ENCODE assay signal across 8 cellular contexts in genomic region chr3:171646357-171647133, GRCh38.
DNase-seq lines count a peak whose midpoint lies in the region; ATAC-seq and TF ChIP-seq lines count a peak whose summit lies in the region.

No MANE protein-coding gene starts in this region.

- no peaks in the 10 kb centered on the region for H3F3A ChIP-seq in PC-3 (ENCODE audit: low read length, unreplicated experiment)

- TF ChIP-seq CTCF in PC-3 (conservative IDR thresholded peaks at IDR 0.05; ENCODE audit: low read depth, low read length) (peak; percentile 81), epithelial cell of proximal tubule (conservative IDR thresholded peaks at IDR 0.05; ENCODE audit: low read depth, low read length) (peak; percentile 62)

- peak overlapping the region; percentile 55 for H2AFZ ChIP-seq in PC-3 (ENCODE audit: low read length)

- ATAC-seq in PC-3 (peak; percentile 40), GM18867 (IDR thresholded peaks at IDR 0.05; ENCODE audit: unreplicated experiment) (no peak)
- ATAC-seq in naive thymus-derived CD4-positive, alpha-beta T cell: peak; percentile 40

- peaks cover 0 to 4% (median 0%) of the 10 kb centered on the region in 11 donors for H3K9me3 Mint-ChIP-seq in naive thymus-derived CD4-positive, alpha-beta T cell

- H3K9ac ChIP-seq in PC-3 (ENCODE audit: low read length): no peak overlapping the region

- POLR2A ChIA-PET in PC-3 (lab: Charles Lee; ENCODE audit: unreplicated experiment): no interaction called here
- POLR2A ChIA-PET in naive thymus-derived CD4-positive, alpha-beta T cell (lab: Charles Lee): no interaction called here

- H3K9me2 ChIP-seq in PC-3 (replicated peaks; ENCODE audit: low read length): no peaks in the 10 kb centered on the region

- H3K36me3 ChIP-seq in PC-3 (ENCODE audit: low read depth, low read length): no peaks in the 10 kb centered on the region
- no peaks in the 10 kb centered on the region for H3K36me3 ChIP-seq in naive thymus-derived CD4-positive, alpha-beta T cell (ENCODE audit: control insufficient read depth in 2 of 3, insufficient read depth in 3 of 3, low read length in 3 of 3)

- no peak overlapping the region for H3K27ac ChIP-seq in PC-3 (ENCODE audit: low read length)
- H3K27ac ChIP-seq in naive thymus-derived CD4-positive, alpha-beta T cell (ENCODE audit: low read depth, low read length): no peak overlapping the region

- intact Hi-C loops in PC-3 (cut with micrococcal nuclease): loop anchor here (1.0 to 5.0 kb wide), 6 partner anchors 126 to 831 kb away; no protein-coding TSS in a partner anchor
- intact Hi-C loops in naive thymus-derived CD4-positive, alpha-beta T cell (cut with micrococcal nuclease): loop anchor here (1.0 to 10.0 kb wide), 5 partner anchors 126 to 1021 kb away; no protein-coding TSS in a partner anchor

- no peaks in the 10 kb centered on the region for H3K27me3 ChIP-seq in PC-3 (ENCODE audit: low read length)
- no peaks in the 10 kb centered on the region for H3K27me3 ChIP-seq in naive thymus-derived CD4-positive, alpha-beta T cell (ENCODE audit: control insufficient read depth in 2 of 2, insufficient read depth in 2 of 2, low read length in 2 of 2)

- H3K4me2 ChIP-seq in PC-3 (ENCODE audit: low read length): no peak overlapping the region

- no peaks in the 10 kb centered on the region for H3K4me1 Mint-ChIP-seq in naive thymus-derived CD4-positive, alpha-beta T cell

- CTCF ChIA-PET in PC-3 (lab: Charles Lee): interaction anchor here (0.6 to 0.8 kb wide), 2 partner anchors 25 to 165 kb away, joined by 3 to 4 read pairs; no protein-coding TSS in a partner anchor
- CTCF ChIA-PET in naive thymus-derived CD4-positive, alpha-beta T cell (lab: Charles Lee): interaction anchor here (0.6 to 0.9 kb wide), 2 partner anchors 472 to 694 kb away, joined by 3 read pairs; no protein-coding TSS in a partner anchor

- H3K4me3 ChIP-seq in PC-3 (ENCODE audit: low read length) (no peak overlapping the region), epithelial cell of proximal tubule (ENCODE audit: low read depth, low read length) (no peak overlapping the region)
- H3K4me3 ChIP-seq in naive thymus-derived CD4-positive, alpha-beta T cell (ENCODE audit: low read length): no peak overlapping the region

- DNase-seq in Daoy (ENCODE audit: low read depth): peak; percentile 36
- peak; percentile 36 for DNase-seq in HS-5 (ENCODE audit: low read depth)
- peak; percentile 69 for DNase-seq in PC-3
- DNase-seq in epithelial cell of proximal tubule (ENCODE audit: low read depth): peak; percentile 40
- peak in 5 of 9 donors; percentile 2 to 19 (median 11) for DNase-seq in naive thymus-derived CD4-positive, alpha-beta T cell
- no peak for DNase-seq in stimulated activated CD8-positive, alpha-beta memory T cell treated with anti-CD3 and anti-CD28 coated beads, Interleukin-4, amount 100 ng/mL, for 48 hours
- DNase-seq in NCI-H345 (lab: John Stamatoyannopoulos, UW): no peak

- no peaks in the 10 kb centered on the region for H4K20me1 ChIP-seq in PC-3 (ENCODE audit: low read length)

- no peak overlapping the region for H3K27ac Mint-ChIP-seq in naive thymus-derived CD4-positive, alpha-beta T cell

- peaks cover 0 to 2% (median 0%) of the 10 kb centered on the region in 5 donors for H3K27me3 Mint-ChIP-seq in naive thymus-derived CD4-positive, alpha-beta T cell

- H3K36me3 Mint-ChIP-seq in naive thymus-derived CD4-positive, alpha-beta T cell: no peaks in the 10 kb centered on the region

- no peaks in the 10 kb centered on the region for H3K9me3 ChIP-seq in PC-3 (ENCODE audit: low read length)
- H3K9me3 ChIP-seq in naive thymus-derived CD4-positive, alpha-beta T cell (ENCODE audit: control insufficient read depth in 2 of 3, low read length in 3 of 3): no peaks in the 10 kb centered on the region

- H3K79me2 ChIP-seq in PC-3 (ENCODE audit: low read length): no peaks in the 10 kb centered on the region

- H3K4me1 ChIP-seq in PC-3 (ENCODE audit: insufficient read depth, low read length): no peaks in the 10 kb centered on the region
- H3K4me1 ChIP-seq in naive thymus-derived CD4-positive, alpha-beta T cell (ENCODE audit: control insufficient read depth in 2 of 2, insufficient read depth in 2 of 2, low read length in 2 of 2): no peaks in the 10 kb centered on the region

- no peak overlapping the region for H3K4me3 Mint-ChIP-seq in naive thymus-derived CD4-positive, alpha-beta T cell

- no TSS peak for BruUV-seq in PC-3 (replicated peaks; lab: Mats Ljungman, UMichigan)

Comparison
In these comparisons a context has a peak if more than half of its experiments do, and no peak if none do; other contexts are left out.
1. DNase-seq: peak in Daoy (single experiment), HS-5 (single experiment), PC-3 (single experiment), epithelial cell of proximal tubule (single experiment) and naive thymus-derived CD4-positive, alpha-beta T cell (5 of 9); none in stimulated activated CD8-positive, alpha-beta memory T cell treated with anti-CD3 and anti-CD28 coated beads, Interleukin-4, amount 100 ng/mL, for 48 hours (single experiment) and NCI-H345 (single experiment).